In the genomic region with DNA sequence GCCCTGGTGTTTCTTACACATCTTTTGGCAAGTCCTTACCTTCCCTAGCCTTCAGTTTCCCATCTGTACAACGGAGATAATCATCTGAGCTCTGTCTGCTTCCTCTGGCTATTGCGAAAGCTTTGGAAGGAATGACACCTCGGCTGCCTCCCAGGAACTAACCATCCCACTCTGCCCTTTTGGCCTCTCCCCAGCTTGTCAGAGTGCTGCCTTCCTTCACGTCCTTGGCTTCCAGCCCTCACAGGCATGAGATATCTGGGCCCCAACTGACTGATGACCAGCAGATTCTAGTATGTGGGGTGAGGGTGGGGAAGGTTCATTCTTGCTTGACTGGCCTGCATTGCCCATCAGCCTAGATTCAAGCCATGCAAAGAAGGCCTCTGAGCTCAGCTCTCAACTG, we compare ENCODE assay signal across 1 cellular context.
TF ChIP-seq lines count a peak whose summit lies in the region.

No MANE protein-coding gene starts in this region.

TF ChIP-seq in IMR-90, 13 proteins besides CTCF, POLR2A, EP300 and RAD21 (continued from another document):
- TF ChIP-seq, protein P1, sequence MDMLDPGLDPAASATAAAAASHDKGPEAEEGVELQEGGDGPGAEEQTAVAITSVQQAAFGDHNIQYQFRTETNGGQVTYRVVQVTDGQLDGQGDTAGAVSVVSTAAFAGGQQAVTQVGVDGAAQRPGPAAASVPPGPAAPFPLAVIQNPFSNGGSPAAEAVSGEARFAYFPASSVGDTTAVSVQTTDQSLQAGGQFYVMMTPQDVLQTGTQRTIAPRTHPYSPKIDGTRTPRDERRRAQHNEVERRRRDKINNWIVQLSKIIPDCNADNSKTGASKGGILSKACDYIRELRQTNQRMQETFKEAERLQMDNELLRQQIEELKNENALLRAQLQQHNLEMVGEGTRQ (IDR thresholded peaks at IDR 0.05; ENCODE audit: low read depth, low read length) = no peak
